ENCODE assay signal across 11 cellular contexts in the genomic region with DNA sequence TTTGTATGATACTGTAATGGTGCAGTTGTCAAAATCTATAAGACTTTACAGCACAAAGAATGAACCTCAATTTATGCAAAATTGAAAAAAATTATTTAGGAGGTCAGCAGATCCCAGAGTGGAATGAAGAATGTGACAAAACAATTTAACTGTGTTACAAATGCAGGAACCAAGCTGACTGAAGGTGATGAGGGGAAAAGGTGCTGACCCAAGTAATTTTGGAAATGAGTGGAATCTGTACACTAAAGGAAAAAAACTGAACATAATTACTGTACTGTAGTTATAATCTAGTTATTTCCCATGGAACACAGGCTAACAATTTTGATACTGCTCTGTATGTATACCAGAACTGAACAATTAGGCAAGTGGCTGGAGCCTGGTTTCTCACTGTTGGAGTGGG.
"Had no signal": no experiment of that assay in that cellular context is flagged by ENCODE, and none has a peak within 500 bp of the region (broad histone marks: within the 10 kb centered on the region; RNA-seq: fewer than 3 reads in every experiment).

No MANE protein-coding gene starts in this region.

- ATAC-seq: GM23338, HCT116 had no signal

- H3K4me3 ChIP-seq: GM23248, GM23338, HAP-1 had no signal

- H3K9me3 Mint-ChIP-seq: GM23338, HFFc6 had no signal

- H3K27ac Mint-ChIP-seq: GM23338, H9, HFFc6 had no signal

- DNase-seq: GOT3, H7, H9, HCEC 1CT, HFFc6 had no signal

- H3K4me1 Mint-ChIP-seq: GM23338 had no signal

- H3K36me3 ChIP-seq: HAP-1 had no signal

- H3K9me3 ChIP-seq: HAP-1 had no signal

- H3K4me3 Mint-ChIP-seq: GM23338, H9, HFFc6 had no signal

- FAIRE-seq: H1, H54 had no signal

- H2AFZ ChIP-seq: GM23248, GM23338 had no signal

- H3K27ac ChIP-seq: GM23248 had no signal

- H3K4me1 ChIP-seq: HAP-1 had no signal

- H3K9ac ChIP-seq: GM23248 had no signal

- H3K4me2 ChIP-seq: GM23338 had no signal
